ENCODE assay signal across 31 cellular contexts in the genomic region with DNA sequence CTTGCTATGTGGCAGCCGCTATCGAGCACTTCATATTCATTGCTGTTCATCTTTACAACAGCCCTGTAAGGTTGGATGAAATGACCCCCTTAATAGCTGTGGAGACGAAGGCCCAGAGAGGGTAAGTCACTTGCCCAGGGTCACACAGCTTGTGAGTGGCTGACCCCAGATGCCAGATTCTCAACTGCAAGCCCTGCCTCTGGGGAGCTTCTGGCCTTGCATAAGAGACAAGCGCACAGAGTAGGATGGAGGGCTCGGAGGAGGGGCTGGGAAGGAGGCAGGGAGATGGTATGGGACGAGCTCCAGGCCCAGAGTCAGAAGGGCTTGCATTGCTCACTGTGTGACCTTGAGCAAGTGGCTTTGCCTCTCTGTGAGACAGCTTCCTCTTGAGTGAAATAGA.
"Had no signal": no experiment of that assay in that cellular context is flagged by ENCODE, and none has a peak within 500 bp of the region (broad histone marks: within the 10 kb centered on the region; RNA-seq: fewer than 3 reads in every experiment).

No MANE protein-coding gene starts in this region.

- ATAC-seq: left cardiac atrium; left lobe of liver; lower lobe of right lung; natural killer cell; right lobe of liver; stimulated activated memory B cell treated with anti-CD40 and anti-IgM and Interleukin-4, amounts not matched to agents 10 μg/mL and 1 μg/mL and 100 μg/mL, for 72 hours; stimulated activated naive CD8-positive, alpha-beta T cell treated with anti-CD3 and anti-CD28 coated beads, Interleukin-15, amount 100 ng/mL, for 72 hours had no signal

- H3K4me3 ChIP-seq: lower lobe of right lung, neural progenitor cell, ovary, right atrium auricular region, right lobe of liver, smooth muscle cell, testis, thyroid gland, transverse colon, upper lobe of left lung, vagina had no signal

- H3K9ac ChIP-seq: neural progenitor cell had no signal

- H2AFZ ChIP-seq: neural progenitor cell had no signal

- H3K27ac ChIP-seq: lower lobe of right lung, neural progenitor cell, neutrophil, ovary, right atrium auricular region, right lobe of liver, testis, thyroid gland, transverse colon, upper lobe of left lung, vagina had no signal

- H3K4me1 ChIP-seq: neural progenitor cell, right atrium auricular region, right lobe of liver, testis had no signal

- H3K27me3 ChIP-seq: neural progenitor cell, ovary, right atrium auricular region, right lobe of liver, testis, thyroid gland, transverse colon, upper lobe of left lung, vagina had no signal

- H3K4me2 ChIP-seq: neural progenitor cell, smooth muscle cell had no signal

- DNase-seq: hippocampal formation; kidney glomerular epithelial cell; left cardiac atrium; lower lobe of right lung; mammary epithelial cell; mesendoderm; naive B cell; natural killer cell; nephron progenitor cell; occipital lobe; ovary; stimulated activated CD4-positive, alpha-beta T cell treated with anti-CD3 and anti-CD28 coated beads, Interleukin-1b, Interleukin-23, amount 100 ng/mL, for 48 hours; stimulated activated CD4-positive, alpha-beta T cell treated with anti-CD3 and anti-CD28 coated beads, Interleukin-2, amount 100 ng/mL, for 48 hours; stimulated activated CD4-positive, alpha-beta T cell treated with anti-CD3 and anti-CD28 coated beads, Interleukin-4, amount 100 ng/mL, for 4 hours; stimulated activated CD8-positive, alpha-beta memory T cell treated with anti-CD3 and anti-CD28 coated beads, Interleukin-4, amount 100 ng/mL, for 48 hours; stimulated activated naive CD4-positive, alpha-beta T cell treated with Interleukin-2 at 50 U/mL for 16 hours; stimulated activated naive CD8-positive, alpha-beta T cell treated with anti-CD3 and anti-CD28 coated beads, Interleukin-15, amount 100 ng/mL, for 72 hours; substantia nigra; testis; thyroid gland; transverse colon; upper lobe of left lung had no signal

- H3K36me3 ChIP-seq: lower lobe of right lung, neural progenitor cell, neutrophil, ovary, right atrium auricular region, right lobe of liver, thyroid gland, transverse colon, upper lobe of left lung, vagina had no signal

- FAIRE-seq: keratinocyte had no signal

- H3K9me3 ChIP-seq: lower lobe of right lung, neutrophil, ovary, right atrium auricular region, right lobe of liver, testis, thyroid gland, transverse colon, upper lobe of left lung, vagina had no signal
